8 cellular contexts compared by ENCODE assay signal in the genomic region with DNA sequence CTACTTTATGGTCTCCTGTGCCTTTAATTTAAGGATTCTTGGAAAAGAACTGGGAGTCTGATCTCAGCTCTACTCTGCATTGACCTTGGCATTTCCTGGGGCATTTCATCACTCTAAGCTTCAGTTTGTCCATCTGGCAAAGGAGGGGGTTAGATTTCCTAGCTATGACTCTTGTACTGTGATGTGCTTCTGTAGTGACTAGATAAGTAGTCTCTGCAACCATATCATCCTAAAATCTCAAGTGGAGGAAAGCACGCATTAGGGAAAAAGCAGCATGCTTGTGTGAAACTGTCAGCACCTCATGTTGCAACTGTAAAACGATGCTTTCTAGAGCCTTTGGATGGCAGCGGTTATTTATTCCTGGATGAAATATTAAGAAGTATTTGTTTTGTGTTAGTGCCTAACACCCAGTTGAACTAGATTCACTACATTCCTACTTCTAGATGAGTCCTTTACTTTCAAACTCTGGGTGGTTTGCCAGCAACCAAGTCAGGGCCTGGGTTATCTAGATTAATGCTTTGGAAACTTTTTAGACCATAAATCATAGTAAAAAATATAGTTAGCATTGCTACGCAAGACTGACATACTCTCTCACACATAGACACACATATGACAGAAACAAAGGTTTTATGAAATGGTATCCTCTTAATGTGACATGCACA. TPM values are rescaled to one million over a fixed set of nuclear protein-coding genes. Genes with fewer than 3 reads are reported as not detected.
DNase-seq lines count a peak whose midpoint lies in the region; ATAC-seq, FAIRE-seq and TF ChIP-seq lines count a peak whose summit lies in the region.

No MANE protein-coding gene starts in this region.

- peak overlapping the region; percentile 9 for H3K4me2 ChIP-seq in endothelial cell of umbilical vein (ENCODE audit: insufficient read depth, low read length)

- BruUV-seq in endothelial cell of umbilical vein (replicated peaks; lab: Mats Ljungman, UMichigan): no TSS peak

- no peak overlapping the region for H3K27ac ChIP-seq in endothelial cell of umbilical vein (ENCODE audit: insufficient read depth, low read depth, low read length)

- FAIRE-seq in endothelial cell of umbilical vein (lab: Jason Lieb, UNC): peak; percentile 68

- peak overlapping the region; percentile 38 for H2AFZ ChIP-seq in endothelial cell of umbilical vein (ENCODE audit: low read depth, low read length)

- TF ChIP-seq POLR2A in endothelial cell of umbilical vein (IDR thresholded peaks at IDR 0.05; ENCODE audit: low read depth, low read length): no peak

- H3K9me1 ChIP-seq in endothelial cell of umbilical vein (replicated peaks; ENCODE audit: control insufficient read depth, extremely low read depth, insufficient read depth, low read length): no peaks in the 10 kb centered on the region

- peaks cover 3% of the 10 kb centered on the region for H3K79me2 ChIP-seq in endothelial cell of umbilical vein (ENCODE audit: control insufficient read depth, insufficient read depth, low read length)

- POLR2A ChIA-PET in endothelial cell of umbilical vein (lab: Charles Lee): interaction anchor here (0.6 to 1.6 kb wide), 2 partner anchors 93 to 138 kb away, joined by 4 to 6 read pairs; partner anchors contain the start of gene INTS6

- DNase-seq in DMS53 treated with DMSO at 0.1 percent for 48 hours (lab: John Stamatoyannopoulos, UW; ENCODE audit: unreplicated experiment) (peak; percentile 46), NCI-H82 (lab: John Stamatoyannopoulos, UW) (peak; percentile 74), endothelial cell of umbilical vein (ENCODE audit: low read depth, low spot score) (peak; percentile 44), omental fat pad (ENCODE audit: low spot score) (no peak), globus pallidus (ENCODE audit: low spot score) (no peak), iPS-NIHi11 (ENCODE audit: low spot score) (no peak), NCI-H2081 treated with DMSO at 0.1 percent for 48 hours (lab: John Stamatoyannopoulos, UW) (no peak)

- no peak overlapping the region for H3K4me3 ChIP-seq in endothelial cell of umbilical vein (replicated peaks in 1 of 3; ENCODE audit: insufficient read depth in 1 of 3, low read depth in 1 of 3, low read length in 3 of 3)

- intact Hi-C loops in endothelial cell of umbilical vein (cut with micrococcal nuclease): no loop called here

- CTCF ChIA-PET in endothelial cell of umbilical vein (lab: Charles Lee): interaction anchor here (0.9 to 2.4 kb wide), 7 partner anchors 23 to 537 kb away, joined by 3 to 17 read pairs (median 5); no protein-coding TSS in a partner anchor

- no peaks in the 10 kb centered on the region for H4K20me1 ChIP-seq in endothelial cell of umbilical vein (replicated peaks; ENCODE audit: control insufficient read depth, extremely low read depth, insufficient read depth, low read length)

- ATAC-seq in omental fat pad (ENCODE audit: low FRiP score): peak; percentile 98
- ATAC-seq in HG02678 (IDR thresholded peaks at IDR 0.05; ENCODE audit: unreplicated experiment): no peak

- H3K36me3 ChIP-seq in endothelial cell of umbilical vein (ENCODE audit: control insufficient read depth in 2 of 2, extremely low read depth in 1 of 2, insufficient read depth in 2 of 2, low read length in 2 of 2): no peaks in the 10 kb centered on the region

- no peaks in the 10 kb centered on the region for H3K27me3 ChIP-seq in endothelial cell of umbilical vein (ENCODE audit: control insufficient read depth in 2 of 2, insufficient read depth in 2 of 2, low read length in 2 of 2)

- H3K4me1 ChIP-seq in endothelial cell of umbilical vein (ENCODE audit: control insufficient read depth, extremely low read depth, insufficient read depth, low read length): peaks cover 19% of the 10 kb centered on the region

- H3K9ac ChIP-seq in endothelial cell of umbilical vein (replicated peaks; ENCODE audit: extremely low read depth, insufficient read depth, low read length): no peak overlapping the region

- H3K9me3 ChIP-seq in endothelial cell of umbilical vein (replicated peaks; ENCODE audit: control insufficient read depth, insufficient read depth, low read length): no peaks in the 10 kb centered on the region

- TF ChIP-seq CTCF in endothelial cell of umbilical vein (IDR thresholded peaks at IDR 0.05; ENCODE audit: extremely low read depth in 1 of 2, insufficient read depth in 1 of 2, low read depth in 1 of 2, low read length in 2 of 2): no peak
- TF ChIP-seq CTCF in omental fat pad (IDR thresholded peaks at IDR 0.05): no peak

- dilution Hi-C loops in endothelial cell of umbilical vein (cut with MboI; ENCODE audit: extremely low pct_ligation_motif_present, low sequenced_read_pairs): no loop called here

TF ChIP-seq in endothelial cell of umbilical vein, 7 proteins besides CTCF, POLR2A, EP300 and RAD21:
- no peak for TF ChIP-seq FOS (IDR thresholded peaks at IDR 0.05; ENCODE audit: borderline replicate concordance, insufficient read depth, low read length)
- TF ChIP-seq GATA2 (IDR thresholded peaks at IDR 0.05; ENCODE audit: insufficient read depth, insufficient read length, low read depth, low read length): peak; percentile 25
- TF ChIP-seq, protein P1, sequence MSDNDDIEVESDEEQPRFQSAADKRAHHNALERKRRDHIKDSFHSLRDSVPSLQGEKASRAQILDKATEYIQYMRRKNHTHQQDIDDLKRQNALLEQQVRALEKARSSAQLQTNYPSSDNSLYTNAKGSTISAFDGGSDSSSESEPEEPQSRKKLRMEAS (IDR thresholded peaks at IDR 0.05; ENCODE audit: insufficient read depth, insufficient read length): no peak
TF ChIP-seq in endothelial cell of umbilical vein: peak in this region for 1.

RNA-seq across cellular contexts. Expression of gene WDFY2, which starts 6.8 kb away (rescaled TPM):
- 5.5 TPM in 2 replicates for total RNA-seq in endothelial cell of umbilical vein
- 1.6 and 2.1 TPM in 2 replicates for polyA plus RNA-seq in endothelial cell of umbilical vein
- 1.0 TPM in 2 replicates for polyA plus RNA-seq in endothelial cell of umbilical vein (2011; cell fraction: cytosol; rRNA removed)
- 9.4 TPM in 2 replicates for polyA plus RNA-seq in endothelial cell of umbilical vein (2011; cell fraction: nucleus; rRNA removed)
- polyA plus RNA-seq in endothelial cell of umbilical vein (2012): 2.9 and 3.6 TPM in 2 replicates
- polyA minus RNA-seq in endothelial cell of umbilical vein: 6.0 and 7.0 TPM in 2 replicates
- 4.2 TPM for polyA minus RNA-seq in endothelial cell of umbilical vein (2011; cell fraction: cytosol; rRNA and poly(A)+ RNA removed)
- 13.6 and 16.5 TPM in 2 replicates for polyA minus RNA-seq in endothelial cell of umbilical vein (2011; cell fraction: nucleus; rRNA and poly(A)+ RNA removed)
- total RNA-seq in omental fat pad: 10 to 100 TPM; 13.3 to 26.6 (median 15.8) TPM

Comparison
In these comparisons a context has a peak if more than half of its experiments do, and no peak if none do; other contexts are left out.
1. DNase-seq: peak in DMS53 treated with DMSO at 0.1 percent for 48 hours (single experiment), NCI-H82 (single experiment) and endothelial cell of umbilical vein (single experiment); none in omental fat pad (single experiment), globus pallidus (single experiment), iPS-NIHi11 (single experiment) and NCI-H2081 treated with DMSO at 0.1 percent for 48 hours (single experiment).